2 cellular contexts compared by ENCODE assay signal in the genomic region with DNA sequence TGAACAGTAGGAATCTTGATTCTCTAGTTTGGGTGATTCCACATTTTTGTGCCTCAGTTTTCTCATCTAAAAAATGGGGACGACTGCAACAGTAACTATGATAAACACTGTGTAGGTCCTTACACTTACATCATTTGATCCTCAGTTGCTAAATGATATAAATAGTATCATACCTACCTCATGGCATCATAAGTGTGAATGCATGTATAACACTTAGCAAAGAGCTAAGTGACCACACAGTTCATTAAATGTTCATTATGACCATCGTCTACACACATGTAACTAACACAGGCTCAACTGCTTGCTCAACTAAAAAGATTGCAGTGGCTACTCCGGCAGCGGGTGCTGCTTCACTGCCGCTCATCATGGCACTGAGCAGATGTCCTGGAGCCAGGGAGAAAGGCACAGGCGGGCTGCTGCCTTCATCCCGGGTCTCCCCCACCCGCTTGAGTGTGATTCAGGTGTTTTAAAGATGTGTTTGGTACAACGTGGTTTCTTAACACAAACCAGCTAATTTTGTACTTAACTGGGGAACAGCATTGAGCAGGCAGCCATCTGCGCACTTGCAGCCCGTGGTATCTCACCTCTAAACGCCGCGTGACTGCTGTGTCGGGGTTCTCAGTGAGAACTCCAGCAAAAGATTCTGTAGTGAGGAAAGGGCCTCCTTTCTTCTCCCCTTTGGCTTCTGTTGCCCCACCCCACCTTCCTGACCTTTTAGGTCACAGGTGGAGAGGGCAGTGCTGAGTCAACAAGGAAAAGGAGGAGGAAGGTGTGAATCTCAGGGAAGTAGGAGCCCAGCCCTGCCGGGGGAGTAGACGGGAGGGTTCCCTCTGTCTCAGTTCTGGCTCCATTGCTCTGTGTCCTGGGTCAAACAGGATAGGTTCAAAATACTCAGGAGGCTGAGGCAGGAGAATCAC.
TF ChIP-seq lines count a peak whose summit lies in the region.

No MANE protein-coding gene starts in this region.

TF ChIP-seq in A549, 52 proteins besides CTCF, POLR2A, EP300 and RAD21:
- TF ChIP-seq NPAS2 (CRISPR knock-in tag; IDR thresholded peaks at IDR 0.05; ENCODE audit: borderline replicate concordance) (no peak), CHD4 (IDR thresholded peaks at IDR 0.05; ENCODE audit: borderline replicate concordance) (peak; percentile 29), HOXB5 (CRISPR knock-in tag; IDR thresholded peaks at IDR 0.05) (no peak), GATA3 (IDR thresholded peaks at IDR 0.05; ENCODE audit: borderline replicate concordance) (no peak), POLR2AphosphoS2 (conservative IDR thresholded peaks at IDR 0.05; ENCODE audit: low read length) (0 out of 2 replicates have a peak, but pooled peaks have one; percentile 30)
- TF ChIP-seq, protein P1, sequence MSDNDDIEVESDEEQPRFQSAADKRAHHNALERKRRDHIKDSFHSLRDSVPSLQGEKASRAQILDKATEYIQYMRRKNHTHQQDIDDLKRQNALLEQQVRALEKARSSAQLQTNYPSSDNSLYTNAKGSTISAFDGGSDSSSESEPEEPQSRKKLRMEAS (IDR thresholded peaks at IDR 0.05), result 0 out of 2 replicates have a peak, but pooled peaks have one; percentile 22
TF ChIP-seq in A549: peak in this region for 3.

TF ChIP-seq in GM12878, 131 proteins besides CTCF, POLR2A, EP300 and RAD21:
- TF ChIP-seq, protein P2, sequence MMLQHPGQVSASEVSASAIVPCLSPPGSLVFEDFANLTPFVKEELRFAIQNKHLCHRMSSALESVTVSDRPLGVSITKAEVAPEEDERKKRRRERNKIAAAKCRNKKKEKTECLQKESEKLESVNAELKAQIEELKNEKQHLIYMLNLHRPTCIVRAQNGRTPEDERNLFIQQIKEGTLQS (IDR thresholded peaks at IDR 0.05; ENCODE audit: borderline replicate concordance, extremely low read depth, low read depth, low read length), result no peak
- TF ChIP-seq RFX5 (IDR thresholded peaks at IDR 0.05; ENCODE audit: low read depth, low read length) (no peak), ATF7 (IDR thresholded peaks at IDR 0.05; ENCODE audit: low read depth) (peak; percentile 38; the same call in 1 of the 2 replicates), HCFC1 (IDR thresholded peaks at IDR 0.05; ENCODE audit: low read length) (no peak), GATAD2B (conservative IDR thresholded peaks at IDR 0.05; ENCODE audit: low read depth) (no peak), HDAC2 (IDR thresholded peaks at IDR 0.05) (no peak), SIN3A (IDR thresholded peaks at IDR 0.05; ENCODE audit: low read depth, low read length) (no peak)
- TF ChIP-seq, protein P1 (IDR thresholded peaks at IDR 0.05; ENCODE audit: low read depth, low read length), result no peak
- TF ChIP-seq, protein P3, sequence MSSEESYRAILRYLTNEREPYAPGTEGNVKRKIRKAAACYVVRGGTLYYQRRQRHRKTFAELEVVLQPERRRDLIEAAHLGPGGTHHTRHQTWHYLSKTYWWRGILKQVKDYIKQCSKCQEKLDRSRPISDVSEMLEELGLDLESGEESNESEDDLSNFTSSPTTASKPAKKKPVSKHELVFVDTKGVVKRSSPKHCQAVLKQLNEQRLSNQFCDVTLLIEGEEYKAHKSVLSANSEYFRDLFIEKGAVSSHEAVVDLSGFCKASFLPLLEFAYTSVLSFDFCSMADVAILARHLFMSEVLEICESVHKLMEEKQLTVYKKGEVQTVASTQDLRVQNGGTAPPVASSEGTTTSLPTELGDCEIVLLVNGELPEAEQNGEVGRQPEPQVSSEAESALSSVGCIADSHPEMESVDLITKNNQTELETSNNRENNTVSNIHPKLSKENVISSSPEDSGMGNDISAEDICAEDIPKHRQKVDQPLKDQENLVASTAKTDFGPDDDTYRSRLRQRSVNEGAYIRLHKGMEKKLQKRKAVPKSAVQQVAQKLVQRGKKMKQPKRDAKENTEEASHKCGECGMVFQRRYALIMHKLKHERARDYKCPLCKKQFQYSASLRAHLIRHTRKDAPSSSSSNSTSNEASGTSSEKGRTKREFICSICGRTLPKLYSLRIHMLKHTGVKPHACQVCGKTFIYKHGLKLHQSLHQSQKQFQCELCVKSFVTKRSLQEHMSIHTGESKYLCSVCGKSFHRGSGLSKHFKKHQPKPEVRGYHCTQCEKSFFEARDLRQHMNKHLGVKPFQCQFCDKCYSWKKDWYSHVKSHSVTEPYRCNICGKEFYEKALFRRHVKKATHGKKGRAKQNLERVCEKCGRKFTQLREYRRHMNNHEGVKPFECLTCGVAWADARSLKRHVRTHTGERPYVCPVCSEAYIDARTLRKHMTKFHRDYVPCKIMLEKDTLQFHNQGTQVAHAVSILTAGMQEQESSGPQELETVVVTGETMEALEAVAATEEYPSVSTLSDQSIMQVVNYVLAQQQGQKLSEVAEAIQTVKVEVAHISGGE (CRISPR knock-in tag; IDR thresholded peaks at IDR 0.05), result no peak
